1 cellular context compared by ENCODE assay signal in the genomic region with DNA sequence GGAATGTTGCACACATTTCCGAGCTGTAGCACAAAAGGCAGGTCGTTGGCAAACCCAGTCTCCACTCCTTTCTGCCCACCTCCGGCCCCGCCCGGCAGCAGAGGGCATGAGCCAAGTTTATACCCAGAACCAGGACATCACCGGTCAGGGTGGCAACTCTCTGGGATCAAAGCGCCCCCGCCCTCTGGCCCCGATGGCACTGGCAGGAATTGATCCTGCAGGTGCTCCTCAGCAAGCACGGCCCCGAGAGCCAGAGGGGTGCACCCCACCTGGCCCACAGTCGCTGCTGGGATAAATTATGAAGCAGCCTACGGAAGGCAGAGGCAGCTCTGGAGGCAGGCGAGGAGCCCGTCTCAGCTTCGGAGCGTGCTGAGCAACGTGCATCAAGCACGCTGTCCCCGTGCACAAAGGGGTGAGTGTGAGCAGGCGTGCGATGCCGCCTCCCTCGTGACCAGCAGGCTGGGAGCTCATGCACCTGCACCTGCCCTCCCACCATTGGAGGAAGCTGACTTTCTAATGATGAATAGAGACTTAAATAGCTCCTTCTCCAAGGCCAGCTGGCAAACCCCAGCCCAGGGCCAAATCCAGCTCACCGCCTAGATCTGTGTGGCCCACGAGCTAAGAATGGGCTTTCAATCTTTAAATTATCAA.
TF ChIP-seq lines count a peak whose summit lies in the region.

No MANE protein-coding gene starts in this region.

TF ChIP-seq in HepG2, 621 proteins besides CTCF, POLR2A, EP300 and RAD21:
- TF ChIP-seq ARNTL (CRISPR knock-in tag; IDR thresholded peaks at IDR 0.05) = no peak
- no peak for TF ChIP-seq POGZ (CRISPR knock-in tag; IDR thresholded peaks at IDR 0.05)
- TF ChIP-seq SMC3 (IDR thresholded peaks at IDR 0.05; ENCODE audit: low read length) = no peak
- TF ChIP-seq MIXL1 (CRISPR knock-in tag; IDR thresholded peaks at IDR 0.05) = no peak
- no peak for TF ChIP-seq ZNF75D (CRISPR knock-in tag; IDR thresholded peaks at IDR 0.05; ENCODE audit: borderline replicate concordance)
- no peak for TF ChIP-seq ZNF747 (CRISPR knock-in tag; IDR thresholded peaks at IDR 0.05; ENCODE audit: borderline replicate concordance)
- TF ChIP-seq, protein P1, sequence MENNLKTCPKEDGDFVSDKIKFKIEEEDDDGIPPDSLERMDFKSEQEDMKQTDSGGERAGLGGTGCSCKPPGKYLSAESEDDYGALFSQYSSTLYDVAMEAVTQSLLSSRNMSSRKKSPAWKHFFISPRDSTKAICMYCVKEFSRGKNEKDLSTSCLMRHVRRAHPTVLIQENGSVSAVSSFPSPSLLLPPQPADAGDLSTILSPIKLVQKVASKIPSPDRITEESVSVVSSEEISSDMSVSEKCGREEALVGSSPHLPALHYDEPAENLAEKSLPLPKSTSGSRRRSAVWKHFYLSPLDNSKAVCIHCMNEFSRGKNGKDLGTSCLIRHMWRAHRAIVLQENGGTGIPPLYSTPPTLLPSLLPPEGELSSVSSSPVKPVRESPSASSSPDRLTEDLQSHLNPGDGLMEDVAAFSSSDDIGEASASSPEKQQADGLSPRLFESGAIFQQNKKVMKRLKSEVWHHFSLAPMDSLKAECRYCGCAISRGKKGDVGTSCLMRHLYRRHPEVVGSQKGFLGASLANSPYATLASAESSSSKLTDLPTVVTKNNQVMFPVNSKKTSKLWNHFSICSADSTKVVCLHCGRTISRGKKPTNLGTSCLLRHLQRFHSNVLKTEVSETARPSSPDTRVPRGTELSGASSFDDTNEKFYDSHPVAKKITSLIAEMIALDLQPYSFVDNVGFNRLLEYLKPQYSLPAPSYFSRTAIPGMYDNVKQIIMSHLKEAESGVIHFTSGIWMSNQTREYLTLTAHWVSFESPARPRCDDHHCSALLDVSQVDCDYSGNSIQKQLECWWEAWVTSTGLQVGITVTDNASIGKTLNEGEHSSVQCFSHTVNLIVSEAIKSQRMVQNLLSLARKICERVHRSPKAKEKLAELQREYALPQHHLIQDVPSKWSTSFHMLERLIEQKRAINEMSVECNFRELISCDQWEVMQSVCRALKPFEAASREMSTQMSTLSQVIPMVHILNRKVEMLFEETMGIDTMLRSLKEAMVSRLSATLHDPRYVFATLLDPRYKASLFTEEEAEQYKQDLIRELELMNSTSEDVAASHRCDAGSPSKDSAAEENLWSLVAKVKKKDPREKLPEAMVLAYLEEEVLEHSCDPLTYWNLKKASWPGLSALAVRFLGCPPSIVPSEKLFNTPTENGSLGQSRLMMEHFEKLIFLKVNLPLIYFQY (CRISPR knock-in tag; IDR thresholded peaks at IDR 0.05; ENCODE audit: borderline replicate concordance) = no peak
- no peak for TF ChIP-seq ZNF709 (CRISPR knock-in tag; IDR thresholded peaks at IDR 0.05)
- no peak for TF ChIP-seq SRY (CRISPR knock-in tag; IDR thresholded peaks at IDR 0.05)
- TF ChIP-seq SIX4 (CRISPR knock-in tag; IDR thresholded peaks at IDR 0.05) = no peak
- TF ChIP-seq SMAD1 (CRISPR knock-in tag; IDR thresholded peaks at IDR 0.05; ENCODE audit: borderline replicate concordance, low read depth) = no peak
- TF ChIP-seq, protein P2, sequence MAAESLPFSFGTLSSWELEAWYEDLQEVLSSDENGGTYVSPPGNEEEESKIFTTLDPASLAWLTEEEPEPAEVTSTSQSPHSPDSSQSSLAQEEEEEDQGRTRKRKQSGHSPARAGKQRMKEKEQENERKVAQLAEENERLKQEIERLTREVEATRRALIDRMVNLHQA (CRISPR knock-in tag; IDR thresholded peaks at IDR 0.05) = no peak
- TF ChIP-seq HDAC6 (IDR thresholded peaks at IDR 0.05; ENCODE audit: low read depth, low read length) = no peak
- no peak for TF ChIP-seq RBFOX2 (IDR thresholded peaks at IDR 0.05; ENCODE audit: low read depth, low read length)
- TF ChIP-seq ZNF567 (CRISPR knock-in tag; IDR thresholded peaks at IDR 0.05; ENCODE audit: borderline replicate concordance) = no peak
- TF ChIP-seq CAMTA2 (CRISPR knock-in tag; IDR thresholded peaks at IDR 0.05; ENCODE audit: borderline replicate concordance) = no peak
- no peak for TF ChIP-seq ZNF264 (CRISPR knock-in tag; IDR thresholded peaks at IDR 0.05)
- no peak for TF ChIP-seq TMF1 (CRISPR knock-in tag; IDR thresholded peaks at IDR 0.05; ENCODE audit: low read depth)
